24 cellular contexts compared by ENCODE assay signal in the genomic region with DNA sequence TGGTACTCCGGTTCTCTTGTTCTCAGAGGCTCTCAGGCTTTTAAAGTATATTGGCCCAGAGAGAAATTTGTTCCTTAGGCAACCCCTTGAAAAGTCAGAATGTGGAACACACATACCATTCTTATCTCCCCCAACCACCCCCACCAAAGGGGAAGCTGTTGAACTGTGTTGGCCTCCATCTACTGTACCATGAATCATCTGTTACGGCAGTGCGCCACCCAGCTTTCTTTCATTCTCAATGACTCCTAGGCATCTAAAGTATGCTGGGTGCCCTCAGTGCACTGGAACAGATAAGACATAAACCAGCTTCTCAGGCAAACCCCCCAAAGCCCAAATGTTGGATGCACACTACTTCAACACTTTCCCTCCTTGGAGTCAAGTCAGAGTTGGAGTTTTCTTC.
A peak's percentile ranks its signal among the peaks of the same experiment; 100 is the strongest.
DNase-seq lines count a peak whose midpoint lies in the region; ATAC-seq and TF ChIP-seq lines count a peak whose summit lies in the region.
"Had no signal": no experiment of that assay in that cellular context is flagged by ENCODE, and none has a peak within 500 bp of the region (broad histone marks: within the 10 kb centered on the region; RNA-seq: fewer than 3 reads in every experiment).

No MANE protein-coding gene starts in this region.

- no peaks in the 10 kb centered on the region for H3K27me3 ChIP-seq in thyroid gland
- H3K27me3 ChIP-seq: suprapubic skin, uterus had no signal

- intact Hi-C loops in thyroid gland (cut with DNase I): no loop called here

- peak; percentile 67 for DNase-seq in HK-2 (ENCODE audit: unreplicated experiment)
- DNase-seq in amniotic epithelial cell (ENCODE audit: low read depth): peak; percentile 77
- peak; percentile 65 for DNase-seq in islet precursor cell
- peak; percentile 8 to 33 for DNase-seq in thyroid gland
- DNase-seq in activated CD4-positive, alpha-beta T cell treated with anti-CD3 and anti-CD28 coated beads, Interleukin-2, amount 50 U/mL, for 4 hours: no peak
- no peak for DNase-seq in hypothalamus (lab: John Stamatoyannopoulos, UW)
- DNase-seq: activated CD8-positive, alpha-beta memory T cell treated with anti-CD3 and anti-CD28 coated beads, Interleukin-2, amount 10 ng/mL, durations not matched to agents 7 days and 5 days; CD4-positive, alpha-beta T cell; DMS153; left ventricle myocardium superior; NCI-H1105; NCI-H2029; NCI-H345; small intestine; stimulated activated CD4-positive, alpha-beta T cell treated with anti-CD3 and anti-CD28 coated beads, Interleukin-2, amount 100 ng/mL, for 24 hours; uterus had no signal

- H3K4me1 ChIP-seq in thyroid gland: no peaks in the 10 kb centered on the region
- H3K4me1 ChIP-seq: prostate gland, suprapubic skin, uterus had no signal

- TF ChIP-seq CTCF in thyroid gland (IDR thresholded peaks at IDR 0.05): no peak

- no peak for ATAC-seq in GM19328 (IDR thresholded peaks at IDR 0.05; ENCODE audit: unreplicated experiment)
- ATAC-seq: activated CD8-positive, alpha-beta memory T cell treated with anti-CD3 and anti-CD28 coated beads, Interleukin-2, amount 10 ng/mL, durations not matched to agents 7 days and 5 days; activated naive CD4-positive, alpha-beta T cell treated with anti-CD3 and anti-CD28 coated beads, Interleukin-2, amount 50 U/mL, for 72 hours; HepG2; left ventricle myocardium superior; mucosa of descending colon; stimulated activated effector memory CD8-positive, alpha-beta T cell treated with anti-CD3 and anti-CD28 coated beads, Interleukin-12 subunit alpha, Interleukin-12 subunit beta, amount 100 ng/mL, for 72 hours had no signal

- H3K4me3 ChIP-seq in thyroid gland (replicated peaks in 1 of 3): no peak overlapping the region
- H3K4me3 ChIP-seq: mucosa of descending colon, PC-9, prostate gland, suprapubic skin, uterus had no signal

- no peaks in the 10 kb centered on the region for H3K9me3 ChIP-seq in thyroid gland
- H3K9me3 ChIP-seq: mucosa of descending colon, prostate gland, suprapubic skin, uterus had no signal

- no peak overlapping the region for H3K27ac ChIP-seq in thyroid gland
- H3K27ac ChIP-seq: PC-9, prostate gland, suprapubic skin, uterus had no signal

- H3K36me3 ChIP-seq in thyroid gland: no peaks in the 10 kb centered on the region
- H3K36me3 ChIP-seq: prostate gland, suprapubic skin, uterus had no signal

- TF ChIP-seq POLR2A in thyroid gland (IDR thresholded peaks at IDR 0.05): no peak

- 49% methylated on average over 3 of the region's 3 CpGs for WGBS in thyroid gland, 2 donors

Comparison
In these comparisons a context has a peak if more than half of its experiments do, and no peak if none do; other contexts are left out.
1. DNase-seq: peak in HK-2 (single experiment), amniotic epithelial cell (single experiment), islet precursor cell (single experiment) and thyroid gland (2 of 2); none in activated CD4-positive, alpha-beta T cell treated with anti-CD3 and anti-CD28 coated beads, Interleukin-2, amount 50 U/mL, for 4 hours (0 of 2) and hypothalamus (0 of 51).